Comparison of ENCODE assay signal across 19 cellular contexts in the genomic region with DNA sequence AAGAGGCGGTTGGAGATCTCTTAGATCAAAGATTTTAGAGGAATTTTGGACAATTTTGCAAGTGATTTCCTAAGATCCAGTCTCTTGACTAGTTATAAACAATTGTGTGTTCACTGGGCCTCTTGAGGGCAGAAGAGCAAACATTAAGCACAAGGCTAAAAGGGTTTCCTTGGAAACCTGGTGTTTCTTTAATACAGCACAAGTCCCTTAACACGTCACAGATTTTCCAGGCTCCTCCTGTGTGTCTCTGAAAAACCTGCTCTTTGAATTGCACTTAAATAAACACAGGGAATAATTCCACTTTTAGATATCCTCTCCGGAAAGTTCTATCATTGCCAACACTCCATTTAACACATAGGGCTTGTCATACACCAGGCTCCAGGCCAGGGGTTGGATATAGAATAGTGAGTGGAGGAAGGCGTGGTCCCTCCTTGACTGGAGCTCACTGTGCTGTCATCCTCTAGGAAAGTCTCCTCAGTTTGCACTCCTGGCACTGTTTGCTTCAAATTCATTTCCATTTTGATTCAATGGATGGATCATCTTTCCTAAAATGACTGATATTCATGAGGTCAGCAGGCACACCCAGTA.
DNase-seq lines count a peak whose midpoint lies in the region; ATAC-seq, FAIRE-seq and TF ChIP-seq lines count a peak whose summit lies in the region.
"Had no signal": no experiment of that assay in that cellular context is flagged by ENCODE, and none has a peak within 500 bp of the region (broad histone marks: within the 10 kb centered on the region; RNA-seq: fewer than 3 reads in every experiment).

No MANE protein-coding gene starts in this region.

- no peak overlapping the region for H3K27ac Mint-ChIP-seq in astrocyte (ENCODE audit: unreplicated experiment)
- H3K27ac Mint-ChIP-seq in GM23338, result no peak overlapping the region
- H3K27ac Mint-ChIP-seq: activated CD4-positive, alpha-beta memory T cell treated with anti-CD3 and anti-CD28 coated beads, Interleukin-2, amount 10 ng/mL, durations not matched to agents 7 days and 5 days; H9; type B pancreatic cell had no signal

- H3K36me3 Mint-ChIP-seq in astrocyte (ENCODE audit: low read depth, unreplicated experiment) (no peaks in the 10 kb centered on the region), GM23338 (ENCODE audit: low read depth) (peaks cover 8% of the 10 kb centered on the region; the same call in 1 of the 3 replicates)
- H3K36me3 Mint-ChIP-seq: type B pancreatic cell had no signal

- H3K9me3 Mint-ChIP-seq in astrocyte (ENCODE audit: unreplicated experiment) (peaks cover 5% of the 10 kb centered on the region), GM23338 (peaks cover 76% of the 10 kb centered on the region)
- H3K9me3 Mint-ChIP-seq: type B pancreatic cell had no signal

- no peak overlapping the region for H3K27ac ChIP-seq in astrocyte (ENCODE audit: low read depth, low read length)
- peak overlapping the region; percentile 61 for H3K27ac ChIP-seq in lower lobe of right lung
- no peak overlapping the region for H3K27ac ChIP-seq in GM23338 (ENCODE audit: low read depth)
- H3K27ac ChIP-seq: brain microvascular endothelial cell, right lobe of liver, SJCRH30 had no signal

- H3K4me1 Mint-ChIP-seq in astrocyte (ENCODE audit: low read depth, unreplicated experiment) (no peaks in the 10 kb centered on the region), GM23338 (no peaks in the 10 kb centered on the region)
- H3K4me1 Mint-ChIP-seq: activated CD4-positive, alpha-beta memory T cell treated with anti-CD3 and anti-CD28 coated beads, Interleukin-2, amount 10 ng/mL, durations not matched to agents 7 days and 5 days; H9 had no signal

- H3K27me3 Mint-ChIP-seq in astrocyte (ENCODE audit: low read depth, unreplicated experiment), result no peaks in the 10 kb centered on the region
- no peaks in the 10 kb centered on the region for H3K27me3 Mint-ChIP-seq in GM23338 (ENCODE audit: insufficient read depth, low read depth, poor library complexity)
- H3K27me3 Mint-ChIP-seq: activated CD4-positive, alpha-beta memory T cell treated with anti-CD3 and anti-CD28 coated beads, Interleukin-2, amount 10 ng/mL, durations not matched to agents 7 days and 5 days had no signal

- H3K4me2 ChIP-seq in astrocyte (ENCODE audit: low read length), result no peak overlapping the region
- H3K4me2 ChIP-seq in GM23338, result no peak overlapping the region

- peak; percentile 68 for DNase-seq in DMS53 treated with DMSO at 0.1 percent for 48 hours (lab: John Stamatoyannopoulos, UW; ENCODE audit: unreplicated experiment)
- peak; percentile 56 for DNase-seq in NCI-H187 treated with DMSO at 0.1 percent for 48 hours (lab: John Stamatoyannopoulos, UW)
- DNase-seq in astrocyte (ENCODE audit: low read depth), result peak; percentile 0
- DNase-seq in lower lobe of right lung, result no peak
- DNase-seq in NCI-H524 treated with DMSO at 0.1 percent for 48 hours (lab: John Stamatoyannopoulos, UW), result no peak
- DNase-seq in left colon, result no peak
- no peak for DNase-seq in KBM-7
- DNase-seq in GM23338 (ENCODE audit: low spot score), result no peak
- DNase-seq: activated CD4-positive, alpha-beta memory T cell treated with anti-CD3 and anti-CD28 coated beads, Interleukin-2, amount 10 ng/mL, durations not matched to agents 7 days and 5 days; activated effector memory CD4-positive, alpha-beta T cell treated with anti-CD3 and anti-CD28 coated beads, Interleukin-2, amount 50 U/mL, for 16 hours; brain microvascular endothelial cell; effector memory CD4-positive, alpha-beta T cell; H9; islet precursor cell; right lobe of liver; SJCRH30; stimulated activated CD4-positive, alpha-beta T cell treated with anti-CD3 and anti-CD28 coated beads, Interleukin-2, amount 100 ng/mL, for 48 hours had no signal

- H4K20me1 ChIP-seq in astrocyte (ENCODE audit: insufficient read depth, low read length) (no peaks in the 10 kb centered on the region), GM23338 (replicated peaks; ENCODE audit: insufficient read depth) (no peaks in the 10 kb centered on the region)

- no peaks in the 10 kb centered on the region for H3K79me2 ChIP-seq in astrocyte (ENCODE audit: insufficient read depth, low read length)
- H3K79me2 ChIP-seq in GM23338 (replicated peaks; ENCODE audit: insufficient read depth), result no peaks in the 10 kb centered on the region

- H3K9me3 ChIP-seq in astrocyte (ENCODE audit: insufficient read depth, low read depth, low read length) (no peaks in the 10 kb centered on the region), lower lobe of right lung (peaks cover 10% of the 10 kb centered on the region)
- H3K9me3 ChIP-seq: right lobe of liver, SJCRH30 had no signal

- H3K27me3 ChIP-seq in astrocyte (ENCODE audit: insufficient read depth, low read length), result no peaks in the 10 kb centered on the region
- no peaks in the 10 kb centered on the region for H3K27me3 ChIP-seq in lower lobe of right lung (ENCODE audit: low read depth)
- H3K27me3 ChIP-seq in GM23338 (ENCODE audit: insufficient read depth), result no peaks in the 10 kb centered on the region
- H3K27me3 ChIP-seq: brain microvascular endothelial cell, right lobe of liver, SJCRH30 had no signal

- intact Hi-C loops in lower lobe of right lung (cut with DNase I), result no loop called here
- intact Hi-C loops in left colon (cut with DNase I, micrococcal nuclease), result no loop called here

- ATAC-seq in lower lobe of right lung, result peak; percentile 93 to 95
- no peak for ATAC-seq in left colon
- ATAC-seq in GM23338, result no peak

- FAIRE-seq in astrocyte (lab: Jason Lieb, UNC), result no peak
- FAIRE-seq: D721Med had no signal

- H3K4me1 ChIP-seq in astrocyte (ENCODE audit: insufficient read depth, low read length) (no peaks in the 10 kb centered on the region), lower lobe of right lung (peaks cover 7% of the 10 kb centered on the region), GM23338 (ENCODE audit: insufficient read depth) (no peaks in the 10 kb centered on the region)
- H3K4me1 ChIP-seq: right lobe of liver, SJCRH30 had no signal

- no peak for TF ChIP-seq CTCF in astrocyte (IDR thresholded peaks at IDR 0.05; ENCODE audit: insufficient read depth, low read depth, low read length)
- no peak for TF ChIP-seq CTCF in lower lobe of right lung (IDR thresholded peaks at IDR 0.05)
- no peak for TF ChIP-seq CTCF in GM23338 (conservative IDR thresholded peaks at IDR 0.05; ENCODE audit: low read depth in 2 of 2)

- H3K4me3 Mint-ChIP-seq in astrocyte (ENCODE audit: unreplicated experiment) (no peak overlapping the region), GM23338 (no peak overlapping the region)
- H3K4me3 Mint-ChIP-seq: activated CD4-positive, alpha-beta memory T cell treated with anti-CD3 and anti-CD28 coated beads, Interleukin-2, amount 10 ng/mL, durations not matched to agents 7 days and 5 days; H9; type B pancreatic cell had no signal

- no peak overlapping the region for H3K4me3 ChIP-seq in astrocyte (ENCODE audit: insufficient read depth, low read depth, low read length)
- H3K4me3 ChIP-seq in lower lobe of right lung, result no peak overlapping the region
- H3K4me3 ChIP-seq in GM23338, result no peak overlapping the region
- H3K4me3 ChIP-seq: right lobe of liver, SJCRH30 had no signal

- H3K36me3 ChIP-seq in astrocyte (ENCODE audit: insufficient read depth, low read length), result no peaks in the 10 kb centered on the region
- H3K36me3 ChIP-seq in lower lobe of right lung, result no peaks in the 10 kb centered on the region
- H3K36me3 ChIP-seq in GM23338 (ENCODE audit: insufficient read depth), result no peaks in the 10 kb centered on the region
- H3K36me3 ChIP-seq: brain microvascular endothelial cell, right lobe of liver, SJCRH30 had no signal

- no peaks in the 10 kb centered on the region for H3F3A ChIP-seq in GM23338 (replicated peaks; ENCODE audit: low read depth)

- no peak overlapping the region for H3K9ac ChIP-seq in astrocyte (ENCODE audit: low read length)

- H3K9me2 ChIP-seq in GM23338 (ENCODE audit: insufficient read depth), result no peaks in the 10 kb centered on the region

- H2AFZ ChIP-seq in astrocyte (ENCODE audit: low read depth, low read length) (no peak overlapping the region), GM23338 (no peak overlapping the region)

- in situ Hi-C loops in KBM-7 (cut with MboI; ENCODE audit: low pct_unique_long_range_greater_than_20kb, low sequenced_read_pairs), result no loop called here

TF ChIP-seq in GM23338, 12 proteins besides CTCF, POLR2A, EP300 and RAD21:
- TF ChIP-seq POLR2AphosphoS5 (IDR thresholded peaks at IDR 0.05; ENCODE audit: low read depth) (no peak), EZH2phosphoT487 (IDR thresholded peaks at IDR 0.05; ENCODE audit: unreplicated experiment) (no peak), ZNF331 (CRISPR knock-in tag; IDR thresholded peaks at IDR 0.05; ENCODE audit: low read depth) (no peak), ZNF114 (CRISPR knock-in tag; IDR thresholded peaks at IDR 0.05) (no peak), NANOG (IDR thresholded peaks at IDR 0.05; ENCODE audit: borderline replicate concordance) (no peak), STAT1 (IDR thresholded peaks at IDR 0.05; ENCODE audit: unreplicated experiment) (no peak)
- TF ChIP-seq, protein P1, sequence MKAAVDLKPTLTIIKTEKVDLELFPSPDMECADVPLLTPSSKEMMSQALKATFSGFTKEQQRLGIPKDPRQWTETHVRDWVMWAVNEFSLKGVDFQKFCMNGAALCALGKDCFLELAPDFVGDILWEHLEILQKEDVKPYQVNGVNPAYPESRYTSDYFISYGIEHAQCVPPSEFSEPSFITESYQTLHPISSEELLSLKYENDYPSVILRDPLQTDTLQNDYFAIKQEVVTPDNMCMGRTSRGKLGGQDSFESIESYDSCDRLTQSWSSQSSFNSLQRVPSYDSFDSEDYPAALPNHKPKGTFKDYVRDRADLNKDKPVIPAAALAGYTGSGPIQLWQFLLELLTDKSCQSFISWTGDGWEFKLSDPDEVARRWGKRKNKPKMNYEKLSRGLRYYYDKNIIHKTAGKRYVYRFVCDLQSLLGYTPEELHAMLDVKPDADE (IDR thresholded peaks at IDR 0.05), result no peak
TF ChIP-seq in GM23338: peak in this region for 0.

Comparison
In these comparisons a context has a peak if more than half of its experiments do, and no peak if none do; other contexts are left out.
1. DNase-seq: peak in DMS53 treated with DMSO at 0.1 percent for 48 hours (single experiment), NCI-H187 treated with DMSO at 0.1 percent for 48 hours (single experiment) and astrocyte (single experiment); none in lower lobe of right lung (single experiment), NCI-H524 treated with DMSO at 0.1 percent for 48 hours (single experiment), left colon (0 of 2), KBM-7 (single experiment) and GM23338 (single experiment).
2. ATAC-seq: peak in lower lobe of right lung (2 of 2); none in left colon (single experiment) and GM23338 (single experiment).